ENCODE assay signal across 1 cellular context in the genomic region with DNA sequence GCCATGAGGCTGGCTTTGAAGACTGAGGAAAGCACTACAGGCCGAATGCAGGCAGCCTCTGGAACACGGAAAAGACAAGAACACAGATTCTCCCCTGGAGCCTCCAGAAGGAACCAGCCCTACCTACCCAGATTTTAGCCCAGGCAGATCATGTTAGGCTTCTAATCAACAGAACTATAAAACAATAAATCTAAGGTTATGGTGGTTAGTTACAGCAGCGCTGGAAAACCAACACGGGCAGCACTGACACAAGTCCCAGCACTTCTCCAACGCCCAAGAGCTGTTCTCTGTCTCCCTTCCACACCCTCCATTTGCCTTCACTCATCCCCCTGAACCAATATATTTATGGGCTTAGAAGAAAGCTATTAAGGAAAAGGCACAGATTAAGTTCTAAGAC.
TF ChIP-seq lines count a peak whose summit lies in the region.

No MANE protein-coding gene starts in this region.

TF ChIP-seq in GM12878, 131 proteins besides CTCF, POLR2A, EP300 and RAD21 (continued from another document):
- no peak for TF ChIP-seq MEF2A (IDR thresholded peaks at IDR 0.05; ENCODE audit: insufficient read depth, low read depth, low read length)
- TF ChIP-seq RCOR1 (conservative IDR thresholded peaks at IDR 0.05; ENCODE audit: low read depth, low read length): no peak
- TF ChIP-seq MTA3 (IDR thresholded peaks at IDR 0.05; ENCODE audit: borderline replicate concordance, low read length): no peak
- TF ChIP-seq, protein P1, sequence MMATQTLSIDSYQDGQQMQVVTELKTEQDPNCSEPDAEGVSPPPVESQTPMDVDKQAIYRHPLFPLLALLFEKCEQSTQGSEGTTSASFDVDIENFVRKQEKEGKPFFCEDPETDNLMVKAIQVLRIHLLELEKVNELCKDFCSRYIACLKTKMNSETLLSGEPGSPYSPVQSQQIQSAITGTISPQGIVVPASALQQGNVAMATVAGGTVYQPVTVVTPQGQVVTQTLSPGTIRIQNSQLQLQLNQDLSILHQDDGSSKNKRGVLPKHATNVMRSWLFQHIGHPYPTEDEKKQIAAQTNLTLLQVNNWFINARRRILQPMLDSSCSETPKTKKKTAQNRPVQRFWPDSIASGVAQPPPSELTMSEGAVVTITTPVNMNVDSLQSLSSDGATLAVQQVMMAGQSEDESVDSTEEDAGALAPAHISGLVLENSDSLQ (IDR thresholded peaks at IDR 0.05): no peak
- TF ChIP-seq, protein P2, sequence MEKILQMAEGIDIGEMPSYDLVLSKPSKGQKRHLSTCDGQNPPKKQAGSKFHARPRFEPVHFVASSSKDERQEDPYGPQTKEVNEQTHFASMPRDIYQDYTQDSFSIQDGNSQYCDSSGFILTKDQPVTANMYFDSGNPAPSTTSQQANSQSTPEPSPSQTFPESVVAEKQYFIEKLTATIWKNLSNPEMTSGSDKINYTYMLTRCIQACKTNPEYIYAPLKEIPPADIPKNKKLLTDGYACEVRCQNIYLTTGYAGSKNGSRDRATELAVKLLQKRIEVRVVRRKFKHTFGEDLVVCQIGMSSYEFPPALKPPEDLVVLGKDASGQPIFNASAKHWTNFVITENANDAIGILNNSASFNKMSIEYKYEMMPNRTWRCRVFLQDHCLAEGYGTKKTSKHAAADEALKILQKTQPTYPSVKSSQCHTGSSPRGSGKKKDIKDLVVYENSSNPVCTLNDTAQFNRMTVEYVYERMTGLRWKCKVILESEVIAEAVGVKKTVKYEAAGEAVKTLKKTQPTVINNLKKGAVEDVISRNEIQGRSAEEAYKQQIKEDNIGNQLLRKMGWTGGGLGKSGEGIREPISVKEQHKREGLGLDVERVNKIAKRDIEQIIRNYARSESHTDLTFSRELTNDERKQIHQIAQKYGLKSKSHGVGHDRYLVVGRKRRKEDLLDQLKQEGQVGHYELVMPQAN (conservative IDR thresholded peaks at IDR 0.05): no peak
- no peak for TF ChIP-seq BACH1 (IDR thresholded peaks at IDR 0.05; ENCODE audit: borderline replicate concordance)
- no peak for TF ChIP-seq CHD4 (IDR thresholded peaks at IDR 0.05)
- no peak for TF ChIP-seq FOS (IDR thresholded peaks at IDR 0.05; ENCODE audit: borderline replicate concordance, extremely low read depth, insufficient read length)
- TF ChIP-seq, protein P3, sequence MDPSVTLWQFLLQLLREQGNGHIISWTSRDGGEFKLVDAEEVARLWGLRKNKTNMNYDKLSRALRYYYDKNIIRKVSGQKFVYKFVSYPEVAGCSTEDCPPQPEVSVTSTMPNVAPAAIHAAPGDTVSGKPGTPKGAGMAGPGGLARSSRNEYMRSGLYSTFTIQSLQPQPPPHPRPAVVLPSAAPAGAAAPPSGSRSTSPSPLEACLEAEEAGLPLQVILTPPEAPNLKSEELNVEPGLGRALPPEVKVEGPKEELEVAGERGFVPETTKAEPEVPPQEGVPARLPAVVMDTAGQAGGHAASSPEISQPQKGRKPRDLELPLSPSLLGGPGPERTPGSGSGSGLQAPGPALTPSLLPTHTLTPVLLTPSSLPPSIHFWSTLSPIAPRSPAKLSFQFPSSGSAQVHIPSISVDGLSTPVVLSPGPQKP (IDR thresholded peaks at IDR 0.05; ENCODE audit: low read depth, low read length): no peak
- TF ChIP-seq MTA2 (IDR thresholded peaks at IDR 0.05; ENCODE audit: low read depth): no peak
- no peak for TF ChIP-seq RFX5 (IDR thresholded peaks at IDR 0.05; ENCODE audit: low read depth, low read length)
- TF ChIP-seq ATF3 (IDR thresholded peaks at IDR 0.05; ENCODE audit: borderline replicate concordance, extremely low read depth, low read depth, low read length): no peak
- TF ChIP-seq CHD2 (IDR thresholded peaks at IDR 0.05; ENCODE audit: borderline replicate concordance, low read depth, low read length): no peak
- no peak for TF ChIP-seq ASH2L (IDR thresholded peaks at IDR 0.05; ENCODE audit: borderline replicate concordance, low read depth)
- no peak for TF ChIP-seq KAT2A (conservative IDR thresholded peaks at IDR 0.05; ENCODE audit: control insufficient read depth, low read depth, low read length)
- TF ChIP-seq SIX5 (IDR thresholded peaks at IDR 0.05; ENCODE audit: low read depth, low read length, severe bottlenecking): no peak
- TF ChIP-seq IKZF2 (IDR thresholded peaks at IDR 0.05): no peak
